ENCODE assay signal across 17 cellular contexts in genomic region chr4:139736661-139737060, GRCh38.
DNase-seq lines count a peak whose midpoint lies in the region; ATAC-seq, FAIRE-seq and TF ChIP-seq lines count a peak whose summit lies in the region.
"Had no signal": no experiment of that assay in that cellular context is flagged by ENCODE, and none has a peak within 500 bp of the region (broad histone marks: within the 10 kb centered on the region; RNA-seq: fewer than 3 reads in every experiment).

No MANE protein-coding gene starts in this region.

- DNase-seq in cardiac muscle cell (ENCODE audit: low read depth in 1 of 2, low spot score in 1 of 2): peak in 1 of 2 donors; percentile 22
- DNase-seq in Right ventricle myocardium superior: no peak
- peak; percentile 46 for DNase-seq in endodermal cell
- DNase-seq in upper lobe of left lung: no peak
- no peak for DNase-seq in SW480 (ENCODE audit: low spot score)
- DNase-seq in RCC 7860 (ENCODE audit: low spot score): no peak
- DNase-seq in HUDEP-2 (lab: John Stamatoyannopoulos, UW; ENCODE audit: unreplicated experiment in 76 of 76): no peak
- DNase-seq: anterior cingulate cortex, colonic mucosa, heart right ventricle, NCI-H1092, NCI-H2171, NCI-H774 had no signal

- H3K27me3 Mint-ChIP-seq in endodermal cell (ENCODE audit: insufficient read depth): no peaks in the 10 kb centered on the region
- H3K27me3 Mint-ChIP-seq in nephron (ENCODE audit: low read depth): no peaks in the 10 kb centered on the region

- WGBS in endodermal cell (ENCODE audit: insufficient coverage in 1 of 2, insufficient read length in 1 of 2), 2 experiments: 85 to 89% methylated on average over 2 of the region's 2 CpGs
- 76 to 84% methylated on average over 2 of the region's 2 CpGs for WGBS in upper lobe of left lung, 2 donors

- H3K9me3 Mint-ChIP-seq in endodermal cell (no peaks in the 10 kb centered on the region), nephron (no peaks in the 10 kb centered on the region)
- H3K9me3 Mint-ChIP-seq: IgD-negative memory B cell; stimulated activated memory B cell treated with anti-CD40 and anti-IgM and Interleukin-4, amounts not matched to agents 10 μg/mL and 1 μg/mL and 100 μg/mL, for 72 hours; T-helper 1 cell treated with Interleukin-12 subunit alpha and Interleukin-12 subunit beta and Interleukin-4 antibody, amounts not matched to agents 30 μg/mL and 1 μg/mL, for 36 hours had no signal

- no peak for TF ChIP-seq EP300 in upper lobe of left lung (IDR thresholded peaks at IDR 0.05)

- H3K36me3 Mint-ChIP-seq in endodermal cell (ENCODE audit: low read depth): peaks cover 3% of the 10 kb centered on the region
- no peaks in the 10 kb centered on the region for H3K36me3 Mint-ChIP-seq in nephron (ENCODE audit: low read depth)
- H3K36me3 Mint-ChIP-seq: IgD-negative memory B cell; stimulated activated memory B cell treated with anti-CD40 and anti-IgM and Interleukin-4, amounts not matched to agents 10 μg/mL and 1 μg/mL and 100 μg/mL, for 72 hours had no signal

- no peak overlapping the region for H3K4me3 ChIP-seq in cardiac muscle cell
- no peak overlapping the region for H3K4me3 ChIP-seq in endodermal cell (ENCODE audit: low read length)
- no peak overlapping the region for H3K4me3 ChIP-seq in upper lobe of left lung
- H3K4me3 ChIP-seq: colonic mucosa had no signal

- H3K4me3 Mint-ChIP-seq in endodermal cell: no peak overlapping the region
- peak overlapping the region in 2 of 3 experiments; percentile 10 to 20 for H3K4me3 Mint-ChIP-seq in nephron
- H3K4me3 Mint-ChIP-seq: stimulated activated memory B cell treated with anti-CD40 and anti-IgM and Interleukin-4, amounts not matched to agents 10 μg/mL and 1 μg/mL and 100 μg/mL, for 72 hours had no signal

- H3K27ac Mint-ChIP-seq in endodermal cell (peak overlapping the region; percentile 18), nephron (peak overlapping the region; percentile 87 to 97 (median 91))
- H3K27ac Mint-ChIP-seq: stimulated activated memory B cell treated with anti-CD40 and anti-IgM and Interleukin-4, amounts not matched to agents 10 μg/mL and 1 μg/mL and 100 μg/mL, for 72 hours; T-helper 1 cell treated with Interleukin-12 subunit alpha and Interleukin-12 subunit beta and Interleukin-4 antibody, amounts not matched to agents 30 μg/mL and 1 μg/mL, for 36 hours had no signal

- H3K9ac ChIP-seq in endodermal cell (ENCODE audit: extremely low read depth, low read length, poor library complexity, severe bottlenecking): no peak overlapping the region

- FAIRE-seq in RCC 7860 (lab: Jason Lieb, UNC): no peak

- no peak for ATAC-seq in Right ventricle myocardium superior (ENCODE audit: poor library complexity)
- no peak for ATAC-seq in upper lobe of left lung (ENCODE audit: low FRiP score in 2 of 2)
- ATAC-seq: heart right ventricle; stimulated activated memory B cell treated with anti-CD40 and anti-IgM and Interleukin-4, amounts not matched to agents 10 μg/mL and 1 μg/mL and 100 μg/mL, for 72 hours had no signal

- intact Hi-C loops in Right ventricle myocardium superior (cut with DNase I): loop anchor here (5.0 to 10.0 kb wide), 3 partner anchors 268 to 516 kb away; partner anchors contain the start of gene MAML3

- H3K4me1 ChIP-seq in cardiac muscle cell (ENCODE audit: low read depth) (peaks cover 66% of the 10 kb centered on the region), endodermal cell (ENCODE audit: control insufficient read depth, insufficient read depth, low read length) (peaks cover 34% of the 10 kb centered on the region), upper lobe of left lung (peaks cover 32 to 56% (median 38%) of the 10 kb centered on the region in 4 donors)
- H3K4me1 ChIP-seq: colonic mucosa had no signal

- H3K36me3 ChIP-seq in cardiac muscle cell (no peaks in the 10 kb centered on the region), endodermal cell (ENCODE audit: control insufficient read depth, insufficient read depth, low read length) (peaks cover 7% of the 10 kb centered on the region), upper lobe of left lung (no peaks in the 10 kb centered on the region)
- H3K36me3 ChIP-seq: colonic mucosa, heart right ventricle had no signal

- TF ChIP-seq POLR2A in upper lobe of left lung (IDR thresholded peaks at IDR 0.05): no peak

- H3K27ac ChIP-seq in cardiac muscle cell (peak overlapping the region; percentile 98), endodermal cell (ENCODE audit: low read depth, low read length) (no peak overlapping the region), upper lobe of left lung (peak overlapping the region; percentile 83 to 92 (median 89))
- H3K27ac ChIP-seq: colonic mucosa had no signal

- H3K4me1 Mint-ChIP-seq in endodermal cell (peaks cover 43% of the 10 kb centered on the region), nephron (peaks cover 64% of the 10 kb centered on the region)

- no peaks in the 10 kb centered on the region for H3K27me3 ChIP-seq in cardiac muscle cell
- H3K27me3 ChIP-seq in endodermal cell (ENCODE audit: control insufficient read depth, insufficient read depth, low read length, poor library complexity, severe bottlenecking): no peaks in the 10 kb centered on the region
- no peaks in the 10 kb centered on the region for H3K27me3 ChIP-seq in upper lobe of left lung
- H3K27me3 ChIP-seq: colonic mucosa, heart right ventricle had no signal

- H3K9me3 ChIP-seq in cardiac muscle cell (ENCODE audit: low read depth): no peaks in the 10 kb centered on the region
- no peaks in the 10 kb centered on the region for H3K9me3 ChIP-seq in endodermal cell (ENCODE audit: control insufficient read depth, low read length)
- no peaks in the 10 kb centered on the region for H3K9me3 ChIP-seq in upper lobe of left lung
- H3K9me3 ChIP-seq: colonic mucosa, heart right ventricle had no signal

- TF ChIP-seq CTCF in cardiac muscle cell (IDR thresholded peaks at IDR 0.05; ENCODE audit: low read depth, low read length): no peak
- no peak for TF ChIP-seq CTCF in endodermal cell (conservative IDR thresholded peaks at IDR 0.05)
- no peak for TF ChIP-seq CTCF in nephron (IDR thresholded peaks at IDR 0.05; ENCODE audit: unreplicated experiment in 3 of 3)
- TF ChIP-seq CTCF in upper lobe of left lung (IDR thresholded peaks at IDR 0.05): no peak
